ENCODE assay signal across 19 cellular contexts in the genomic region with DNA sequence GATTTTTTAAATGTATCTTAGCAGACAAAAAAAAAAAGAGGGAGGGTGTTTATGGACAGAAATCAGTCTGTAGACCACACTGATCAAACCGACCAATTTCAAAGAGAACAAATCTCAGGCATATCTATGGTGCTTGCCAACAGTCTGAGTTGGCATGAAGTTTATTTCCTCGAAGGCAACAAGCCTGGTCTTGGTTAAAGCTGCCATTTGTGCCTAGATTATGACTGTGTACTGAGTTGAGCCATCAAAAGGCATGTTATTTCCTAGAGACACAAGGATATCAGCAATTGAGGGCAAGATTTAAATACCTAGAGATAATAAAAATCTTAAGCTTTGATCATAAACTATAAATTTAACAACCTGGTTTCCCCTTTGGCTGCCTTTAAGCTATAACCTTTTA.
DNase-seq lines count a peak whose midpoint lies in the region; ATAC-seq, FAIRE-seq and TF ChIP-seq lines count a peak whose summit lies in the region.
"Had no signal": no experiment of that assay in that cellular context is flagged by ENCODE, and none has a peak within 500 bp of the region (broad histone marks: within the 10 kb centered on the region; RNA-seq: fewer than 3 reads in every experiment).

No MANE protein-coding gene starts in this region.

- FAIRE-seq in bronchial epithelial cell (lab: Jason Lieb, UNC), result no peak
- FAIRE-seq: A204.1, GM12892, HepG2, HTR-8/SVneo had no signal

- ATAC-seq in mucosa of descending colon (peak; percentile 86), GM21381 (IDR thresholded peaks at IDR 0.05; ENCODE audit: unreplicated experiment) (no peak)
- ATAC-seq: HepG2 had no signal

- H3K4me3 ChIP-seq in bronchial epithelial cell (ENCODE audit: low read depth, low read length) (no peak overlapping the region), mucosa of descending colon (no peak overlapping the region)

- no peaks in the 10 kb centered on the region for H3K36me3 ChIP-seq in bronchial epithelial cell (ENCODE audit: control insufficient read depth, insufficient read depth, low read length)
- no peaks in the 10 kb centered on the region for H3K36me3 ChIP-seq in mucosa of descending colon (ENCODE audit: low read depth)

- H3K4me1 ChIP-seq in mucosa of descending colon (ENCODE audit: low read depth), result no peaks in the 10 kb centered on the region

- intact Hi-C loops in mucosa of descending colon (cut with DNase I, micrococcal nuclease), result no loop called here

- H3K27me3 ChIP-seq in bronchial epithelial cell (ENCODE audit: control insufficient read depth, insufficient read depth, low read length), result no peaks in the 10 kb centered on the region

- no peaks in the 10 kb centered on the region for H3K9me3 ChIP-seq in mucosa of descending colon

- DNase-seq in LoVo (ENCODE audit: low spot score), result peak; percentile 21
- peak; percentile 86 for DNase-seq in bronchial epithelial cell (ENCODE audit: low read depth)
- DNase-seq in fibroblast of gingiva (ENCODE audit: low read depth), result peak; percentile 21
- no peak for DNase-seq in mucosa of descending colon
- DNase-seq in NOMO-1 (lab: John Stamatoyannopoulos, UW; ENCODE audit: unreplicated experiment in 2 of 2), result no peak
- DNase-seq in SW 1271 (lab: John Stamatoyannopoulos, UW), result no peak
- DNase-seq in mesenteric fat pad (ENCODE audit: low spot score), result no peak
- DNase-seq: C1 segment of cervical spinal cord; Calu3; CD4-positive, alpha-beta T cell; DMS153; DND-41; GDM1; HCEC 1CT had no signal

- TF ChIP-seq CTCF in bronchial epithelial cell (IDR thresholded peaks at IDR 0.05; ENCODE audit: insufficient read depth, low read length, severe bottlenecking) (no peak), mucosa of descending colon (IDR thresholded peaks at IDR 0.05) (no peak)

Comparison
In these comparisons a context has a peak if more than half of its experiments do, and no peak if none do; other contexts are left out.
1. DNase-seq: peak in LoVo (single experiment), bronchial epithelial cell (single experiment) and fibroblast of gingiva (single experiment); none in mucosa of descending colon (0 of 3), NOMO-1 (0 of 2), SW 1271 (0 of 2) and mesenteric fat pad (single experiment).